8 cellular contexts compared by ENCODE assay signal in genomic region chr12:56189918-56190694, GRCh38. TPM values are rescaled to one million over a fixed set of nuclear protein-coding genes. Genes with fewer than 3 reads are reported as not detected.
DNase-seq lines count a peak whose midpoint lies in the region; ATAC-seq and TF ChIP-seq lines count a peak whose summit lies in the region.

No MANE protein-coding gene starts in this region.

- H3K9me3 ChIP-seq in WERI-Rb-1 (ENCODE audit: severe bottlenecking) (no peaks in the 10 kb centered on the region), iPS-20b (ENCODE audit: insufficient read depth, low read depth, low read length) (no peaks in the 10 kb centered on the region), skeletal muscle satellite cell (replicated peaks; ENCODE audit: low read length) (no peaks in the 10 kb centered on the region)

- peak overlapping the region; percentile 98 for H3K9ac ChIP-seq in iPS-20b (ENCODE audit: low read depth, low read length)
- peak overlapping the region; percentile 80 for H3K9ac ChIP-seq in skeletal muscle satellite cell (ENCODE audit: low read depth, low read length)

- peak overlapping the region; percentile 99 for H3K4me3 ChIP-seq in WERI-Rb-1 (ENCODE audit: low read depth, low read length)
- H3K4me3 ChIP-seq in iPS-20b (ENCODE audit: low read length), result peak overlapping the region; percentile 98
- H3K4me3 ChIP-seq in skeletal muscle satellite cell (ENCODE audit: low read length), result peak overlapping the region; percentile 80

- H3K36me3 ChIP-seq in WERI-Rb-1 (peaks cover 29% of the 10 kb centered on the region), iPS-20b (ENCODE audit: insufficient read depth, low read depth, low read length) (peaks cover 25% of the 10 kb centered on the region), skeletal muscle satellite cell (ENCODE audit: insufficient read depth, low read length) (peaks cover 13% of the 10 kb centered on the region)

- DNase-seq in NCI-H2171 (lab: John Stamatoyannopoulos, UW) (peak; percentile 80), WERI-Rb-1 (peak; percentile 88), T47D (ENCODE audit: low read depth in 1 of 2, low spot score in 1 of 2) (peak; percentile 45 to 90)

- H3K27ac ChIP-seq in WERI-Rb-1 (peak overlapping the region; percentile 84), iPS-20b (ENCODE audit: low read length) (peak overlapping the region; percentile 96)

- peaks cover 12% of the 10 kb centered on the region; the same call in 1 of the 2 replicates for H3K4me1 ChIP-seq in iPS-20b (ENCODE audit: insufficient read depth, low read length)
- H3K4me1 ChIP-seq in skeletal muscle satellite cell (ENCODE audit: control insufficient read depth, insufficient read depth, low read length), result peaks cover 16% of the 10 kb centered on the region

- H3K27me3 ChIP-seq in WERI-Rb-1 (ENCODE audit: insufficient read depth, low read depth, severe bottlenecking) (no peaks in the 10 kb centered on the region), iPS-20b (ENCODE audit: insufficient read depth, low read length) (no peaks in the 10 kb centered on the region), skeletal muscle satellite cell (ENCODE audit: control insufficient read depth, insufficient read depth, low read length) (no peaks in the 10 kb centered on the region)

- in situ Hi-C loops in T47D (cut with HindIII; ENCODE audit: low pct_unique_long_range_greater_than_20kb, low sequenced_read_pairs), result no loop called here

- no peak for TF ChIP-seq CTCF in WERI-Rb-1 (IDR thresholded peaks at IDR 0.05; ENCODE audit: low read depth, low read length)

- peak; percentile 31 for ATAC-seq in GM18498 (IDR thresholded peaks at IDR 0.05; ENCODE audit: unreplicated experiment)
- peak; percentile 38 for ATAC-seq in HG03060 (IDR thresholded peaks at IDR 0.05; ENCODE audit: low read depth, unreplicated experiment)
- ATAC-seq in GM18519 (IDR thresholded peaks at IDR 0.05; ENCODE audit: low FRiP score, unreplicated experiment), result no peak

- H3K4me2 ChIP-seq in skeletal muscle satellite cell (ENCODE audit: low read length), result peak overlapping the region; percentile 91

RNA-seq across cellular contexts. Expression of gene SMARCC2, which starts 0.8 kb away (rescaled TPM):
- 24.9 and 27.1 TPM in 2 replicates for total RNA-seq in skeletal muscle satellite cell (2012; rRNA removed)

RNA-seq across cellular contexts. Expression of gene RNF41, which starts 31.6 kb away (rescaled TPM):
- total RNA-seq in skeletal muscle satellite cell (2012; rRNA removed), result 55.0 and 59.4 TPM in 2 replicates

RNA-seq across cellular contexts. Expression of gene MYL6, which starts 31.9 kb away (rescaled TPM):
- total RNA-seq in skeletal muscle satellite cell (2012; rRNA removed), result 1,015 and 1,106 TPM in 2 replicates

RNA-seq across cellular contexts. Expression of gene NABP2, which starts 34.0 kb away (rescaled TPM):
- 25.3 and 29.7 TPM in 2 replicates for total RNA-seq in skeletal muscle satellite cell (2012; rRNA removed)

RNA-seq across cellular contexts. Expression of gene MYL6B, which starts 37.7 kb away (rescaled TPM):
- total RNA-seq in skeletal muscle satellite cell (2012; rRNA removed), result 49.4 and 104 TPM in 2 replicates
